34 cellular contexts compared by ENCODE assay signal in genomic region chr12:52643233-52644077, GRCh38. TPM values are rescaled to one million over a fixed set of nuclear protein-coding genes. Genes with fewer than 3 reads are reported as not detected.
DNase-seq lines count a peak whose midpoint lies in the region; ATAC-seq and TF ChIP-seq lines count a peak whose summit lies in the region.
"Had no signal": no experiment of that assay in that cellular context is flagged by ENCODE, and none has a peak within 500 bp of the region (broad histone marks: within the 10 kb centered on the region; RNA-seq: fewer than 3 reads in every experiment).

No MANE protein-coding gene starts in this region.

- no peaks in the 10 kb centered on the region for H3K27me3 ChIP-seq in CD4-positive, alpha-beta T cell (ENCODE audit: control insufficient read depth, insufficient read depth, low read length)
- H3K27me3 ChIP-seq in body of pancreas = no peaks in the 10 kb centered on the region
- H3K27me3 ChIP-seq: ascending aorta, pancreas, Peyer's patch, upper lobe of right lung had no signal

- peak; percentile 18 for DNase-seq in activated CD8-positive, alpha-beta T cell treated with anti-CD3 and anti-CD28 coated beads, Interleukin-2, amount 10 ng/mL, durations not matched to agents 7 days and 5 days
- DNase-seq in activated CD8-positive, alpha-beta T cell treated with anti-CD3 and anti-CD28 coated beads for 36 hours = no peak
- DNase-seq in CD4-positive, alpha-beta T cell = no peak
- peak; percentile 6 for DNase-seq in activated T-helper 2 cell treated with anti-CD3 and anti-CD28 coated beads, Interferon-gamma antibody, Interleukin-2, Interleukin-4, amounts not matched to agents 10 μg/mL and 5 μg/mL and 100 μg/mL, durations not matched to agents 14 hours and 24 hours and 36 hours (ENCODE audit: low spot score)
- DNase-seq in left lobe of liver (ENCODE audit: low spot score) = peak; percentile 33
- no peak for DNase-seq in NCI-H2171 (lab: John Stamatoyannopoulos, UW)
- DNase-seq in dedifferentiated amniotic fluid mesenchymal stem cell (ENCODE audit: extremely low spot score) = no peak
- DNase-seq in body of pancreas = no peak
- DNase-seq: esophagus squamous epithelium; foreskin melanocyte; heart left ventricle; kidney; midbrain; naive B cell; NCI-H1092; NCI-H1694; NCI-H446 treated with DMSO at 0.1 percent for 48 hours; NCI-H774; pancreas; Peyer's patch; SHP77 treated with DMSO at 0.1 percent for 48 hours; stimulated activated naive CD4-positive, alpha-beta T cell; T-helper 9 cell; upper lobe of right lung had no signal

- CTCF ChIA-PET in activated CD8-positive, alpha-beta T cell treated with anti-CD3 and anti-CD28 coated beads, Interleukin-2, amount 10 ng/mL, durations not matched to agents 7 days and 5 days (lab: Charles Lee) = interaction anchor here (1.1 to 2.9 kb wide), 6 partner anchors 10 to 60 kb away, joined by 3 to 16 read pairs (median 4); no protein-coding TSS in a partner anchor
- CTCF ChIA-PET in activated CD8-positive, alpha-beta T cell treated with anti-CD3 and anti-CD28 coated beads for 36 hours (lab: Charles Lee) = interaction anchor here (1.1 kb wide), 1 partner anchor 242 kb away, joined by 3 read pairs; no protein-coding TSS in a partner anchor
- CTCF ChIA-PET in CD4-positive, alpha-beta T cell (lab: Charles Lee) = no interaction called here

- TF ChIP-seq CTCF in activated CD8-positive, alpha-beta T cell treated with anti-CD3 and anti-CD28 coated beads for 36 hours (IDR thresholded peaks at IDR 0.05) = no peak
- no peak for TF ChIP-seq CTCF in CD4-positive, alpha-beta T cell (IDR thresholded peaks at IDR 0.05)
- no peak for TF ChIP-seq CTCF in body of pancreas (IDR thresholded peaks at IDR 0.05)

- intact Hi-C loops in activated CD8-positive, alpha-beta T cell treated with anti-CD3 and anti-CD28 coated beads for 36 hours (cut with micrococcal nuclease) = no loop called here
- intact Hi-C loops in CD4-positive, alpha-beta T cell (cut with DNase I, micrococcal nuclease) = loop anchor here (2.0 kb wide), 4 partner anchors 33 to 65 kb away; partner anchors contain the start of gene KRT1 (in 1 of the 2)
- intact Hi-C loops in activated T-helper 2 cell treated with anti-CD3 and anti-CD28 coated beads, Interferon-gamma antibody, Interleukin-2, Interleukin-4, amounts not matched to agents 10 μg/mL and 5 μg/mL and 100 μg/mL, durations not matched to agents 14 hours and 24 hours and 36 hours (cut with micrococcal nuclease) = no loop called here
- intact Hi-C loops in body of pancreas (cut with DNase I) = no loop called here

- no peaks in the 10 kb centered on the region for H3K4me1 ChIP-seq in body of pancreas
- H3K4me1 ChIP-seq: ascending aorta, heart left ventricle, pancreas, upper lobe of right lung had no signal

- POLR2A ChIA-PET in activated CD8-positive, alpha-beta T cell treated with anti-CD3 and anti-CD28 coated beads, Interleukin-2, amount 10 ng/mL, durations not matched to agents 7 days and 5 days (lab: Charles Lee) = no interaction called here
- POLR2A ChIA-PET in activated CD8-positive, alpha-beta T cell treated with anti-CD3 and anti-CD28 coated beads for 36 hours (lab: Charles Lee) = no interaction called here
- POLR2A ChIA-PET in CD4-positive, alpha-beta T cell (lab: Charles Lee) = interaction anchor here (0.8 to 5.8 kb wide), 6 partner anchors 9 to 38 kb away, joined by 3 to 50 read pairs (median 8); no protein-coding TSS in a partner anchor

- peak overlapping the region; percentile 47 for H3K27ac Mint-ChIP-seq in activated CD8-positive, alpha-beta T cell treated with anti-CD3 and anti-CD28 coated beads, Interleukin-2, amount 10 ng/mL, durations not matched to agents 7 days and 5 days
- H3K27ac Mint-ChIP-seq in activated CD8-positive, alpha-beta T cell treated with anti-CD3 and anti-CD28 coated beads for 36 hours = no peak overlapping the region
- H3K27ac Mint-ChIP-seq in CD4-positive, alpha-beta T cell = peak overlapping the region; percentile 99
- no peak overlapping the region for H3K27ac Mint-ChIP-seq in activated T-helper 2 cell treated with anti-CD3 and anti-CD28 coated beads, Interferon-gamma antibody, Interleukin-2, Interleukin-4, amounts not matched to agents 10 μg/mL and 5 μg/mL and 100 μg/mL, durations not matched to agents 14 hours and 24 hours and 36 hours
- H3K27ac Mint-ChIP-seq: activated T-helper 1 cell treated with anti-CD3 and anti-CD28 coated beads, Interleukin-12 subunit alpha, Interleukin-12 subunit beta, Interleukin-2, Interleukin-4 antibody, amounts not matched to agents 30 ng/mL and 10 ng/mL and 1 ng/mL, durations not matched to agents 14 hours and 24 hours and 36 hours; dendritic cell treated with granulocyte-macrophage colony-stimulating factor and Interleukin-4, amounts not matched to agents 40 ng/mL and 50 ng/mL, for 4 days; naive B cell had no signal

- H3K36me3 ChIP-seq in body of pancreas (replicated peaks in 1 of 2; ENCODE audit: insufficient read depth in 1 of 2, low read depth in 2 of 2) = no peaks in the 10 kb centered on the region
- H3K36me3 ChIP-seq: ascending aorta, esophagus squamous epithelium, heart left ventricle, pancreas, Peyer's patch, suprapubic skin, upper lobe of right lung had no signal

- ATAC-seq in activated CD8-positive, alpha-beta T cell treated with anti-CD3 and anti-CD28 coated beads, Interleukin-2, amount 10 ng/mL, durations not matched to agents 7 days and 5 days = no peak
- no peak for ATAC-seq in activated CD8-positive, alpha-beta T cell treated with anti-CD3 and anti-CD28 coated beads for 36 hours
- no peak for ATAC-seq in CD4-positive, alpha-beta T cell (ENCODE audit: poor library complexity)
- ATAC-seq in left lobe of liver (no peak), body of pancreas (no peak)
- ATAC-seq: activated naive CD4-positive, alpha-beta T cell treated with anti-CD3 and anti-CD28 coated beads, Interleukin-2, amount 50 U/mL, for 72 hours; heart left ventricle; pancreas; upper lobe of right lung had no signal

- 74 to 81% methylated on average over 9 to 10 of the region's 10 CpGs for WGBS in body of pancreas, 2 donors

- H3K9me3 ChIP-seq in CD4-positive, alpha-beta T cell (ENCODE audit: control insufficient read depth, low read length) = no peaks in the 10 kb centered on the region
- no peaks in the 10 kb centered on the region for H3K9me3 ChIP-seq in body of pancreas
- H3K9me3 ChIP-seq: ascending aorta, esophagus squamous epithelium, heart left ventricle, pancreas, Peyer's patch, suprapubic skin, upper lobe of right lung had no signal

- H3K4me1 Mint-ChIP-seq in activated CD8-positive, alpha-beta T cell treated with anti-CD3 and anti-CD28 coated beads, Interleukin-2, amount 10 ng/mL, durations not matched to agents 7 days and 5 days (ENCODE audit: low read depth) = peaks cover 57% of the 10 kb centered on the region
- peaks cover 50% of the 10 kb centered on the region for H3K4me1 Mint-ChIP-seq in activated CD8-positive, alpha-beta T cell treated with anti-CD3 and anti-CD28 coated beads for 36 hours (ENCODE audit: low read depth)
- peaks cover 74% of the 10 kb centered on the region for H3K4me1 Mint-ChIP-seq in CD4-positive, alpha-beta T cell (ENCODE audit: low read depth)
- peaks cover 40% of the 10 kb centered on the region for H3K4me1 Mint-ChIP-seq in activated T-helper 2 cell treated with anti-CD3 and anti-CD28 coated beads, Interferon-gamma antibody, Interleukin-2, Interleukin-4, amounts not matched to agents 10 μg/mL and 5 μg/mL and 100 μg/mL, durations not matched to agents 14 hours and 24 hours and 36 hours (ENCODE audit: low read depth)
- H3K4me1 Mint-ChIP-seq: naive B cell had no signal

- no peak overlapping the region for H3K4me3 ChIP-seq in body of pancreas
- H3K4me3 ChIP-seq: ascending aorta, esophagus squamous epithelium, heart left ventricle, pancreas, Peyer's patch, skin epidermis, suprapubic skin, upper lobe of right lung had no signal

- peaks cover 5% of the 10 kb centered on the region for H3K9me3 Mint-ChIP-seq in activated CD8-positive, alpha-beta T cell treated with anti-CD3 and anti-CD28 coated beads, Interleukin-2, amount 10 ng/mL, durations not matched to agents 7 days and 5 days (ENCODE audit: insufficient read depth)
- H3K9me3 Mint-ChIP-seq in activated CD8-positive, alpha-beta T cell treated with anti-CD3 and anti-CD28 coated beads for 36 hours = no peaks in the 10 kb centered on the region
- peaks cover 2% of the 10 kb centered on the region for H3K9me3 Mint-ChIP-seq in CD4-positive, alpha-beta T cell
- H3K9me3 Mint-ChIP-seq in activated T-helper 2 cell treated with anti-CD3 and anti-CD28 coated beads, Interferon-gamma antibody, Interleukin-2, Interleukin-4, amounts not matched to agents 10 μg/mL and 5 μg/mL and 100 μg/mL, durations not matched to agents 14 hours and 24 hours and 36 hours = no peaks in the 10 kb centered on the region
- H3K9me3 Mint-ChIP-seq: activated naive CD4-positive, alpha-beta T cell treated with anti-CD3 and anti-CD28 coated beads, Interleukin-2, amount 50 U/mL, for 72 hours; activated T-helper 1 cell treated with anti-CD3 and anti-CD28 coated beads, Interleukin-12 subunit alpha, Interleukin-12 subunit beta, Interleukin-2, Interleukin-4 antibody, amounts not matched to agents 30 ng/mL and 10 ng/mL and 1 ng/mL, durations not matched to agents 14 hours and 24 hours and 36 hours; dendritic cell treated with granulocyte-macrophage colony-stimulating factor and Interleukin-4, amounts not matched to agents 40 ng/mL and 50 ng/mL, for 4 days had no signal

- H3K27ac ChIP-seq in CD4-positive, alpha-beta T cell (ENCODE audit: low read depth, low read length) = peak overlapping the region; percentile 69
- H3K27ac ChIP-seq in body of pancreas = no peak overlapping the region
- H3K27ac ChIP-seq: ascending aorta, esophagus squamous epithelium, heart left ventricle, pancreas, Peyer's patch, skin epidermis, suprapubic skin, upper lobe of right lung had no signal

- H3K27me3 Mint-ChIP-seq in activated CD8-positive, alpha-beta T cell treated with anti-CD3 and anti-CD28 coated beads, Interleukin-2, amount 10 ng/mL, durations not matched to agents 7 days and 5 days (ENCODE audit: low read depth) = peaks cover 11% of the 10 kb centered on the region
- H3K27me3 Mint-ChIP-seq in activated CD8-positive, alpha-beta T cell treated with anti-CD3 and anti-CD28 coated beads for 36 hours = no peaks in the 10 kb centered on the region
- H3K27me3 Mint-ChIP-seq in CD4-positive, alpha-beta T cell = no peaks in the 10 kb centered on the region
- peaks cover 20% of the 10 kb centered on the region for H3K27me3 Mint-ChIP-seq in activated T-helper 2 cell treated with anti-CD3 and anti-CD28 coated beads, Interferon-gamma antibody, Interleukin-2, Interleukin-4, amounts not matched to agents 10 μg/mL and 5 μg/mL and 100 μg/mL, durations not matched to agents 14 hours and 24 hours and 36 hours (ENCODE audit: low read depth)

- peaks cover 16% of the 10 kb centered on the region for H3K36me3 Mint-ChIP-seq in activated CD8-positive, alpha-beta T cell treated with anti-CD3 and anti-CD28 coated beads, Interleukin-2, amount 10 ng/mL, durations not matched to agents 7 days and 5 days (ENCODE audit: low read depth)
- H3K36me3 Mint-ChIP-seq in activated CD8-positive, alpha-beta T cell treated with anti-CD3 and anti-CD28 coated beads for 36 hours (ENCODE audit: low read depth) = no peaks in the 10 kb centered on the region
- peaks cover 5% of the 10 kb centered on the region for H3K36me3 Mint-ChIP-seq in CD4-positive, alpha-beta T cell (ENCODE audit: low read depth)
- H3K36me3 Mint-ChIP-seq in activated T-helper 2 cell treated with anti-CD3 and anti-CD28 coated beads, Interferon-gamma antibody, Interleukin-2, Interleukin-4, amounts not matched to agents 10 μg/mL and 5 μg/mL and 100 μg/mL, durations not matched to agents 14 hours and 24 hours and 36 hours (ENCODE audit: low read depth) = no peaks in the 10 kb centered on the region
- H3K36me3 Mint-ChIP-seq: naive B cell had no signal

- no peak overlapping the region for H3K4me3 Mint-ChIP-seq in activated CD8-positive, alpha-beta T cell treated with anti-CD3 and anti-CD28 coated beads, Interleukin-2, amount 10 ng/mL, durations not matched to agents 7 days and 5 days
- no peak overlapping the region for H3K4me3 Mint-ChIP-seq in activated CD8-positive, alpha-beta T cell treated with anti-CD3 and anti-CD28 coated beads for 36 hours
- H3K4me3 Mint-ChIP-seq in CD4-positive, alpha-beta T cell = peak overlapping the region; percentile 44
- no peak overlapping the region for H3K4me3 Mint-ChIP-seq in activated T-helper 2 cell treated with anti-CD3 and anti-CD28 coated beads, Interferon-gamma antibody, Interleukin-2, Interleukin-4, amounts not matched to agents 10 μg/mL and 5 μg/mL and 100 μg/mL, durations not matched to agents 14 hours and 24 hours and 36 hours (ENCODE audit: low read depth)
- H3K4me3 Mint-ChIP-seq: activated T-helper 1 cell treated with anti-CD3 and anti-CD28 coated beads, Interleukin-12 subunit alpha, Interleukin-12 subunit beta, Interleukin-2, Interleukin-4 antibody, amounts not matched to agents 30 ng/mL and 10 ng/mL and 1 ng/mL, durations not matched to agents 14 hours and 24 hours and 36 hours; dendritic cell treated with granulocyte-macrophage colony-stimulating factor and Interleukin-4, amounts not matched to agents 40 ng/mL and 50 ng/mL, for 4 days; naive B cell had no signal

- no peak for TF ChIP-seq POLR2A in body of pancreas (IDR thresholded peaks at IDR 0.05)

RNA-seq across cellular contexts. Expression of gene KRT2, which starts 8.6 kb away (rescaled TPM):
- total RNA-seq in activated CD8-positive, alpha-beta T cell treated with anti-CD3 and anti-CD28 coated beads, Interleukin-2, amount 10 ng/mL, durations not matched to agents 7 days and 5 days = under 1 TPM in 1 of 2 experiments, not detected in 1; 0.10 TPM
- not detected for total RNA-seq in activated CD8-positive, alpha-beta T cell treated with anti-CD3 and anti-CD28 coated beads for 36 hours
- total RNA-seq in CD4-positive, alpha-beta T cell = 1 to 10 TPM; 1.7 to 2.1 TPM
- not detected in 2 replicates for total RNA-seq in activated T-helper 2 cell treated with anti-CD3 and anti-CD28 coated beads, Interferon-gamma antibody, Interleukin-2, Interleukin-4, amounts not matched to agents 10 μg/mL and 5 μg/mL and 100 μg/mL, durations not matched to agents 14 hours and 24 hours and 36 hours
- total RNA-seq in left lobe of liver (not detected), body of pancreas (not detected)
- total RNA-seq: activated naive CD4-positive, alpha-beta T cell treated with anti-CD3 and anti-CD28 coated beads, Interleukin-2, amount 50 U/mL, for 72 hours; activated T-helper 1 cell treated with anti-CD3 and anti-CD28 coated beads, Interleukin-12 subunit alpha, Interleukin-12 subunit beta, Interleukin-2, Interleukin-4 antibody, amounts not matched to agents 30 ng/mL and 10 ng/mL and 1 ng/mL, durations not matched to agents 14 hours and 24 hours and 36 hours; ascending aorta; cardiac septum; heart left ventricle; HT1080; kidney; pancreas; renal cortical epithelial cell; upper lobe of right lung had no signal

RNA-seq across cellular contexts. Expression of gene KRT73, which starts 25.1 kb away (rescaled TPM):
- total RNA-seq in activated CD8-positive, alpha-beta T cell treated with anti-CD3 and anti-CD28 coated beads, Interleukin-2, amount 10 ng/mL, durations not matched to agents 7 days and 5 days = under 1 TPM; 0.45 to 0.91 TPM
- total RNA-seq in activated CD8-positive, alpha-beta T cell treated with anti-CD3 and anti-CD28 coated beads for 36 hours = under 1 TPM in 1 of 2 experiments, not detected in 1; 0.20 TPM
- total RNA-seq in CD4-positive, alpha-beta T cell = 10 to 100 TPM; 67.2 to 69.7 TPM
- total RNA-seq in activated T-helper 2 cell treated with anti-CD3 and anti-CD28 coated beads, Interferon-gamma antibody, Interleukin-2, Interleukin-4, amounts not matched to agents 10 μg/mL and 5 μg/mL and 100 μg/mL, durations not matched to agents 14 hours and 24 hours and 36 hours = not detected in 2 replicates
- total RNA-seq in left lobe of liver (not detected), body of pancreas (1 to 10 TPM in 1 of 2 donors, not detected in 1; 1.3 TPM)
- total RNA-seq: activated T-helper 1 cell treated with anti-CD3 and anti-CD28 coated beads, Interleukin-12 subunit alpha, Interleukin-12 subunit beta, Interleukin-2, Interleukin-4 antibody, amounts not matched to agents 30 ng/mL and 10 ng/mL and 1 ng/mL, durations not matched to agents 14 hours and 24 hours and 36 hours; ascending aorta; cardiac septum; H4; heart left ventricle; HT1080; kidney; pancreas; renal cortical epithelial cell had no signal

RNA-seq across cellular contexts. Expression of gene KRT1, which starts 36.8 kb away (rescaled TPM):
- total RNA-seq in activated CD8-positive, alpha-beta T cell treated with anti-CD3 and anti-CD28 coated beads, Interleukin-2, amount 10 ng/mL, durations not matched to agents 7 days and 5 days = not detected
- not detected for total RNA-seq in activated CD8-positive, alpha-beta T cell treated with anti-CD3 and anti-CD28 coated beads for 36 hours
- 1 to 10 TPM; 3.9 to 4.0 TPM for total RNA-seq in CD4-positive, alpha-beta T cell
- total RNA-seq in activated T-helper 2 cell treated with anti-CD3 and anti-CD28 coated beads, Interferon-gamma antibody, Interleukin-2, Interleukin-4, amounts not matched to agents 10 μg/mL and 5 μg/mL and 100 μg/mL, durations not matched to agents 14 hours and 24 hours and 36 hours = 3.0 and 3.4 TPM in 2 replicates
- total RNA-seq in left lobe of liver (not detected), body of pancreas (not detected)
- total RNA-seq: activated naive CD4-positive, alpha-beta T cell treated with anti-CD3 and anti-CD28 coated beads, Interleukin-2, amount 50 U/mL, for 72 hours; activated T-helper 1 cell treated with anti-CD3 and anti-CD28 coated beads, Interleukin-12 subunit alpha, Interleukin-12 subunit beta, Interleukin-2, Interleukin-4 antibody, amounts not matched to agents 30 ng/mL and 10 ng/mL and 1 ng/mL, durations not matched to agents 14 hours and 24 hours and 36 hours; ascending aorta; cardiac septum; H4; HT1080; kidney; renal cortical epithelial cell had no signal

RNA-seq across cellular contexts. Expression of gene KRT72, which starts 42.2 kb away (rescaled TPM):
- under 1 TPM; 0.40 to 0.44 TPM for total RNA-seq in activated CD8-positive, alpha-beta T cell treated with anti-CD3 and anti-CD28 coated beads, Interleukin-2, amount 10 ng/mL, durations not matched to agents 7 days and 5 days
- total RNA-seq in activated CD8-positive, alpha-beta T cell treated with anti-CD3 and anti-CD28 coated beads for 36 hours = under 1 TPM; 0.16 to 0.32 TPM
- total RNA-seq in CD4-positive, alpha-beta T cell = 10 to 100 TPM; 82.2 to 83.4 TPM
- total RNA-seq in activated T-helper 2 cell treated with anti-CD3 and anti-CD28 coated beads, Interferon-gamma antibody, Interleukin-2, Interleukin-4, amounts not matched to agents 10 μg/mL and 5 μg/mL and 100 μg/mL, durations not matched to agents 14 hours and 24 hours and 36 hours = not detected in 2 replicates
- total RNA-seq in left lobe of liver (not detected), body of pancreas (not detected)
- total RNA-seq: activated T-helper 1 cell treated with anti-CD3 and anti-CD28 coated beads, Interleukin-12 subunit alpha, Interleukin-12 subunit beta, Interleukin-2, Interleukin-4 antibody, amounts not matched to agents 30 ng/mL and 10 ng/mL and 1 ng/mL, durations not matched to agents 14 hours and 24 hours and 36 hours; ascending aorta; cardiac septum; esophagus squamous epithelium; H4; heart left ventricle; HT1080; kidney; renal cortical epithelial cell; upper lobe of right lung had no signal

RNA-seq across cellular contexts. Expression of gene KRT77, which starts 59.9 kb away (rescaled TPM):
- total RNA-seq in activated CD8-positive, alpha-beta T cell treated with anti-CD3 and anti-CD28 coated beads, Interleukin-2, amount 10 ng/mL, durations not matched to agents 7 days and 5 days = not detected
- not detected for total RNA-seq in activated CD8-positive, alpha-beta T cell treated with anti-CD3 and anti-CD28 coated beads for 36 hours
- total RNA-seq in CD4-positive, alpha-beta T cell = under 1 TPM; 0.11 to 0.20 TPM
- not detected in 2 replicates for total RNA-seq in activated T-helper 2 cell treated with anti-CD3 and anti-CD28 coated beads, Interferon-gamma antibody, Interleukin-2, Interleukin-4, amounts not matched to agents 10 μg/mL and 5 μg/mL and 100 μg/mL, durations not matched to agents 14 hours and 24 hours and 36 hours
- total RNA-seq in left lobe of liver (not detected), body of pancreas (not detected)
- total RNA-seq: activated naive CD4-positive, alpha-beta T cell treated with anti-CD3 and anti-CD28 coated beads, Interleukin-2, amount 50 U/mL, for 72 hours; activated T-helper 1 cell treated with anti-CD3 and anti-CD28 coated beads, Interleukin-12 subunit alpha, Interleukin-12 subunit beta, Interleukin-2, Interleukin-4 antibody, amounts not matched to agents 30 ng/mL and 10 ng/mL and 1 ng/mL, durations not matched to agents 14 hours and 24 hours and 36 hours; ascending aorta; cardiac septum; esophagus squamous epithelium; H4; heart left ventricle; HT1080; kidney; pancreas; Peyer's patch; renal cortical epithelial cell; upper lobe of right lung had no signal

Comparison
In these comparisons a context has a peak if more than half of its experiments do, and no peak if none do; other contexts are left out.
1. DNase-seq: peak in activated CD8-positive, alpha-beta T cell treated with anti-CD3 and anti-CD28 coated beads, Interleukin-2, amount 10 ng/mL, durations not matched to agents 7 days and 5 days (single experiment), activated T-helper 2 cell treated with anti-CD3 and anti-CD28 coated beads, Interferon-gamma antibody, Interleukin-2, Interleukin-4, amounts not matched to agents 10 μg/mL and 5 μg/mL and 100 μg/mL, durations not matched to agents 14 hours and 24 hours and 36 hours (single experiment) and left lobe of liver (single experiment); none in activated CD8-positive, alpha-beta T cell treated with anti-CD3 and anti-CD28 coated beads for 36 hours (single experiment), CD4-positive, alpha-beta T cell (0 of 10), NCI-H2171 (single experiment), dedifferentiated amniotic fluid mesenchymal stem cell (single experiment) and body of pancreas (0 of 4).
2. H3K27ac Mint-ChIP-seq: peak in activated CD8-positive, alpha-beta T cell treated with anti-CD3 and anti-CD28 coated beads, Interleukin-2, amount 10 ng/mL, durations not matched to agents 7 days and 5 days (single experiment) and CD4-positive, alpha-beta T cell (single experiment); none in activated CD8-positive, alpha-beta T cell treated with anti-CD3 and anti-CD28 coated beads for 36 hours (single experiment) and activated T-helper 2 cell treated with anti-CD3 and anti-CD28 coated beads, Interferon-gamma antibody, Interleukin-2, Interleukin-4, amounts not matched to agents 10 μg/mL and 5 μg/mL and 100 μg/mL, durations not matched to agents 14 hours and 24 hours and 36 hours (single experiment).
3. RNA of gene KRT73, which starts 25.1 kb away (total RNA-seq): 67.2 to 69.7 TPM in CD4-positive, alpha-beta T cell; 1.3 TPM in body of pancreas, 0.45 to 0.91 TPM in activated CD8-positive, alpha-beta T cell treated with anti-CD3 and anti-CD28 coated beads, Interleukin-2, amount 10 ng/mL, durations not matched to agents 7 days and 5 days, 0.20 TPM in activated CD8-positive, alpha-beta T cell treated with anti-CD3 and anti-CD28 coated beads for 36 hours, not detected in left lobe of liver (single experiment) and not detected in activated T-helper 2 cell treated with anti-CD3 and anti-CD28 coated beads, Interferon-gamma antibody, Interleukin-2, Interleukin-4, amounts not matched to agents 10 μg/mL and 5 μg/mL and 100 μg/mL, durations not matched to agents 14 hours and 24 hours and 36 hours; every median in the first group is over 10 times any median in the second.
4. intact Hi-C loops: an anchor here in CD4-positive, alpha-beta T cell (2.0 kb wide); none called in activated CD8-positive, alpha-beta T cell treated with anti-CD3 and anti-CD28 coated beads for 36 hours, activated T-helper 2 cell treated with anti-CD3 and anti-CD28 coated beads, Interferon-gamma antibody, Interleukin-2, Interleukin-4, amounts not matched to agents 10 μg/mL and 5 μg/mL and 100 μg/mL, durations not matched to agents 14 hours and 24 hours and 36 hours and body of pancreas.